ENCODE assay signal across 9 cellular contexts in genomic region chr19:41144403-41144802, GRCh38. TPM values are rescaled to one million over a fixed set of nuclear protein-coding genes. Genes with fewer than 3 reads are reported as not detected.
DNase-seq lines count a peak whose midpoint lies in the region; ATAC-seq and TF ChIP-seq lines count a peak whose summit lies in the region.
"Had no signal": no experiment of that assay in that cellular context is flagged by ENCODE, and none has a peak within 500 bp of the region (broad histone marks: within the 10 kb centered on the region; RNA-seq: fewer than 3 reads in every experiment).

No MANE protein-coding gene starts in this region.

- DNase-seq in DMS 273 treated with DMSO at 0.1 percent for 48 hours (lab: John Stamatoyannopoulos, UW), result peak; percentile 15
- DNase-seq in Kasumi-1 (lab: John Stamatoyannopoulos, UW), result peak; percentile 72 to 83
- DNase-seq in SJCRH30, result peak; percentile 81 to 89
- DNase-seq in activated effector memory CD4-positive, alpha-beta T cell treated with Interleukin-2 at 50 U/mL for 16 hours, result peak; percentile 76
- peak; percentile 63 for DNase-seq in globus pallidus (ENCODE audit: low spot score)
- no peak for DNase-seq in type B pancreatic cell (ENCODE audit: extremely low spot score, unreplicated experiment)

- no peak overlapping the region for H3K4me2 ChIP-seq in parathyroid adenoma (ENCODE audit: low read length)

- H3K27ac ChIP-seq in SJCRH30 (no peak overlapping the region), parathyroid adenoma (no peak overlapping the region)

- H3K27me3 ChIP-seq in SJCRH30 (peaks cover 4% of the 10 kb centered on the region), parathyroid adenoma (ENCODE audit: control insufficient read depth, insufficient read depth, low read length) (no peaks in the 10 kb centered on the region)

- H3K4me1 ChIP-seq in SJCRH30, result no peaks in the 10 kb centered on the region
- no peaks in the 10 kb centered on the region for H3K4me1 ChIP-seq in parathyroid adenoma

- no peaks in the 10 kb centered on the region for H3K4me1 Mint-ChIP-seq in type B pancreatic cell (ENCODE audit: unreplicated experiment)
- H3K4me1 Mint-ChIP-seq: activated naive CD4-positive, alpha-beta T cell treated with anti-CD3 and anti-CD28 coated beads, Interleukin-2, amount 50 U/mL, for 24 hours had no signal

- no peak overlapping the region for H3K4me3 ChIP-seq in SJCRH30
- no peak overlapping the region for H3K4me3 ChIP-seq in parathyroid adenoma (ENCODE audit: low read depth, low read length)

- H3K4me3 Mint-ChIP-seq in type B pancreatic cell, result no peak overlapping the region
- H3K4me3 Mint-ChIP-seq: activated naive CD4-positive, alpha-beta T cell treated with anti-CD3 and anti-CD28 coated beads, Interleukin-2, amount 50 U/mL, for 24 hours had no signal

- H3K36me3 Mint-ChIP-seq in type B pancreatic cell, result no peaks in the 10 kb centered on the region
- H3K36me3 Mint-ChIP-seq: activated naive CD4-positive, alpha-beta T cell treated with anti-CD3 and anti-CD28 coated beads, Interleukin-2, amount 50 U/mL, for 24 hours had no signal

- no peaks in the 10 kb centered on the region for H3K9me3 Mint-ChIP-seq in type B pancreatic cell
- H3K9me3 Mint-ChIP-seq: activated naive CD4-positive, alpha-beta T cell treated with anti-CD3 and anti-CD28 coated beads, Interleukin-2, amount 50 U/mL, for 24 hours had no signal

- peaks cover 4% of the 10 kb centered on the region for H3K27me3 Mint-ChIP-seq in type B pancreatic cell
- H3K27me3 Mint-ChIP-seq: activated naive CD4-positive, alpha-beta T cell treated with anti-CD3 and anti-CD28 coated beads, Interleukin-2, amount 50 U/mL, for 24 hours had no signal

- TF ChIP-seq CTCF in parathyroid adenoma (IDR thresholded peaks at IDR 0.05) (peak; percentile 82), type B pancreatic cell (conservative IDR thresholded peaks at IDR 0.05) (peak; percentile 85)

- H3K79me2 ChIP-seq in parathyroid adenoma, result no peaks in the 10 kb centered on the region

- no peak overlapping the region for H2AFZ ChIP-seq in parathyroid adenoma

- H3K9me3 ChIP-seq in SJCRH30 (replicated peaks) (no peaks in the 10 kb centered on the region), parathyroid adenoma (ENCODE audit: control insufficient read depth, low read length) (no peaks in the 10 kb centered on the region)

- H3K36me3 ChIP-seq in SJCRH30, result no peaks in the 10 kb centered on the region
- no peaks in the 10 kb centered on the region for H3K36me3 ChIP-seq in parathyroid adenoma (ENCODE audit: control insufficient read depth, insufficient read depth, low read length)

- no peak overlapping the region for H3K27ac Mint-ChIP-seq in type B pancreatic cell

- ATAC-seq in HG03460 (IDR thresholded peaks at IDR 0.05; ENCODE audit: unreplicated experiment), result no peak

- H3K9ac ChIP-seq in parathyroid adenoma, result no peak overlapping the region

RNA-seq across cellular contexts. Expression of gene CYP2F1, which starts 30.2 kb away (rescaled TPM):
- total RNA-seq in SJCRH30 (2014; rRNA removed; shearing (Covaris generic)), result not detected in 2 replicates
- not detected in 2 replicates for total RNA-seq in type B pancreatic cell (ENCODE audit: low replicate concordance)

RNA-seq across cellular contexts. Expression of gene CYP2S1, which starts 48.6 kb away (rescaled TPM):
- not detected in 2 replicates for total RNA-seq in SJCRH30 (2014; rRNA removed; shearing (Covaris generic))
- 33.1 and 121 TPM in 2 replicates for total RNA-seq in type B pancreatic cell (ENCODE audit: low replicate concordance)

RNA-seq across cellular contexts. Expression of gene CYP2A13, which starts 56.2 kb away (rescaled TPM):
- total RNA-seq in SJCRH30 (2014; rRNA removed; shearing (Covaris generic)), result not detected in 2 replicates
- total RNA-seq in type B pancreatic cell (ENCODE audit: low replicate concordance), result not detected in 2 replicates

Comparison
In these comparisons a context has a peak if more than half of its experiments do, and no peak if none do; other contexts are left out.
1. RNA of gene CYP2S1, which starts 48.6 kb away (total RNA-seq): 33.1 to 121 TPM in type B pancreatic cell; not detected in SJCRH30; every median in the first group is over 10 times any median in the second.